Comparison of ENCODE assay signal across 28 cellular contexts in the genomic region with DNA sequence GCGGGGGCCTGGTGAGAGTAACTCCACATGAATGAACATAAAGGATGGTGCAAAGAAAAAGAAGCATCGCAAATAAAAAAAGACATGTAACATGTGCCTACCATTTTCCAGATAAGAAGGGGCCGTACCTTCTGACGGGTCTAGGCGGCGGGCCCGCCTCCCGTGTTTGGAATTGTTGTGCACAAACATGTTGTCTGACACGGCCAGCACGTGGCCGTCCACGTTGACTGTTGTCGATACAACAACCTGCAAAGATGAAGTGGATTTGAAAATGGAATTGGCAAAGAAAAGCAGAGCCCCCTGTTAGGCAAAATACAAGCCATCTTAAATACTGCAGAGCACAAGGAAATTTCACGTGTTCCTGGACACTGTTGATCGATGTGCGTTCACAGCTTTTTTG.
"Had no signal": no experiment of that assay in that cellular context is flagged by ENCODE, and none has a peak within 500 bp of the region (broad histone marks: within the 10 kb centered on the region; RNA-seq: fewer than 3 reads in every experiment).

No MANE protein-coding gene starts in this region.

- FAIRE-seq: colon, endometrium, endothelial cell of umbilical vein, frontal cortex had no signal

- H3K4me3 Mint-ChIP-seq: dendritic cell treated with granulocyte-macrophage colony-stimulating factor and Interleukin-4, amounts not matched to agents 40 ng/mL and 50 ng/mL, for 4 days; effector memory CD8-positive, alpha-beta T cell; endodermal cell had no signal

- H3K4me3 ChIP-seq: colonic mucosa, coronary artery, dorsolateral prefrontal cortex, esophagus muscularis mucosa, esophagus squamous epithelium, gastrocnemius medialis, gastroesophageal sphincter, heart left ventricle, heart right ventricle had no signal

- DNase-seq: colonic mucosa; cortex of kidney; dermis blood vessel endothelial cell; dorsolateral prefrontal cortex; effector CD4-positive, alpha-beta T cell; effector CD8-positive, alpha-beta T cell; effector memory CD4-positive, alpha-beta T cell; effector memory CD8-positive, alpha-beta T cell; endodermal cell; erythroblast; esophagus squamous epithelium; foreskin fibroblast; foreskin keratinocyte; foreskin melanocyte; gastrocnemius medialis; head of caudate nucleus; heart left ventricle; heart right ventricle had no signal

- H3K27ac Mint-ChIP-seq: dendritic cell treated with granulocyte-macrophage colony-stimulating factor and Interleukin-4, amounts not matched to agents 40 ng/mL and 50 ng/mL, for 4 days; endodermal cell had no signal

- H3K9me3 ChIP-seq: colonic mucosa, esophagus muscularis mucosa, esophagus squamous epithelium, gastrocnemius medialis, gastroesophageal sphincter, heart left ventricle, heart right ventricle had no signal

- H3K27me3 Mint-ChIP-seq: dendritic cell treated with granulocyte-macrophage colony-stimulating factor and Interleukin-4, amounts not matched to agents 40 ng/mL and 50 ng/mL, for 4 days had no signal

- ATAC-seq: effector memory CD8-positive, alpha-beta T cell; esophagus mucosa; foreskin keratinocyte; gastrocnemius medialis; gastroesophageal sphincter; heart left ventricle; heart right ventricle had no signal

- H3K27ac ChIP-seq: colonic mucosa, coronary artery, dorsolateral prefrontal cortex, epithelial cell of prostate, esophagus muscularis mucosa, esophagus squamous epithelium, foreskin keratinocyte, gastrocnemius medialis, gastroesophageal sphincter, heart left ventricle, heart right ventricle had no signal

- H3K27me3 ChIP-seq: colonic mucosa, esophagus muscularis mucosa, esophagus squamous epithelium, foreskin keratinocyte, gastrocnemius medialis, heart left ventricle, heart right ventricle had no signal

- H3K9me3 Mint-ChIP-seq: dendritic cell treated with granulocyte-macrophage colony-stimulating factor and Interleukin-4, amounts not matched to agents 40 ng/mL and 50 ng/mL, for 4 days; effector memory CD8-positive, alpha-beta T cell; endodermal cell had no signal

- H3K4me1 ChIP-seq: colonic mucosa, esophagus squamous epithelium, foreskin keratinocyte, gastrocnemius medialis had no signal

- H3K36me3 ChIP-seq: colonic mucosa, esophagus squamous epithelium, gastrocnemius medialis, gastroesophageal sphincter had no signal
